ENCODE assay signal across 1 cellular context in genomic region chr16:20410153-20410723, GRCh38.
TF ChIP-seq lines count a peak whose summit lies in the region.

No MANE protein-coding gene starts in this region.

TF ChIP-seq in GM12878, 131 proteins besides CTCF, POLR2A, EP300 and RAD21 (continues in another document):
- TF ChIP-seq HDAC6 (IDR thresholded peaks at IDR 0.05; ENCODE audit: unreplicated experiment) (no peak), SPI1 (IDR thresholded peaks at IDR 0.05; ENCODE audit: borderline replicate concordance, insufficient read depth, low read depth, low read length) (no peak), E2F8 (IDR thresholded peaks at IDR 0.05; ENCODE audit: low read depth, partially characterized antibody) (no peak), NFIC (IDR thresholded peaks at IDR 0.05; ENCODE audit: low read depth, low read length) (peak; percentile 58; the same call in 1 of the 2 replicates), POLR2AphosphoS5 (IDR thresholded peaks at IDR 0.05; ENCODE audit: low read length) (no peak), CEBPB (IDR thresholded peaks at IDR 0.05; ENCODE audit: borderline replicate concordance in 1 of 2, low read depth in 2 of 2, low read length in 2 of 2) (no peak), ZBTB11 (CRISPR knock-in tag; IDR thresholded peaks at IDR 0.05) (no peak), ZNF592 (IDR thresholded peaks at IDR 0.05) (no peak), IKZF2 (IDR thresholded peaks at IDR 0.05) (no peak), BHLHE40 (IDR thresholded peaks at IDR 0.05; ENCODE audit: borderline replicate concordance in 1 of 2, low read depth in 2 of 2, low read length in 1 of 2) (peak in 1 of 2 experiments; percentile 7; a peak in 1 of 4 replicates), KDM1A (IDR thresholded peaks at IDR 0.05; ENCODE audit: borderline replicate concordance) (no peak), EZH2 (IDR thresholded peaks at IDR 0.05; ENCODE audit: borderline replicate concordance, control insufficient read depth, low read depth, low read length) (no peak), PRDM15 (CRISPR knock-in tag; IDR thresholded peaks at IDR 0.05) (no peak), DPF2 (IDR thresholded peaks at IDR 0.05) (0 out of 2 replicates have a peak, but pooled peaks have one; percentile 20), IRF3 (IDR thresholded peaks at IDR 0.05) (no peak), JUND (IDR thresholded peaks at IDR 0.05; ENCODE audit: low read depth, low read length) (no peak), ZBTB4 (CRISPR knock-in tag; IDR thresholded peaks at IDR 0.05) (no peak), EED (IDR thresholded peaks at IDR 0.05; ENCODE audit: low read depth) (peak; percentile 32; the same call in 1 of the 2 replicates), ETV6 (conservative IDR thresholded peaks at IDR 0.05 in 1 of 2, IDR thresholded peaks at IDR 0.05 in 1 of 2; ENCODE audit: borderline replicate concordance in 1 of 2, low read depth in 1 of 2) (peak in 1 of 2 experiments; percentile 76; a peak in 2 of 4 replicates), ATF7 (IDR thresholded peaks at IDR 0.05; ENCODE audit: low read depth) (no peak), RBBP5 (conservative IDR thresholded peaks at IDR 0.05) (no peak), POU2F2 (IDR thresholded peaks at IDR 0.05; ENCODE audit: borderline replicate concordance, low read depth, low read length) (no peak), POLR2AphosphoS2 (IDR thresholded peaks at IDR 0.05; ENCODE audit: low read depth, low read length) (no peak), E2F4 (IDR thresholded peaks at IDR 0.05; ENCODE audit: low read depth, low read length) (no peak), ATF2 (IDR thresholded peaks at IDR 0.05; ENCODE audit: low read length) (peak; percentile 42; the same call in 1 of the 2 replicates), ATF3 (IDR thresholded peaks at IDR 0.05; ENCODE audit: borderline replicate concordance, extremely low read depth, low read depth, low read length) (no peak), BACH1 (IDR thresholded peaks at IDR 0.05; ENCODE audit: borderline replicate concordance) (no peak)
